In the genomic region with DNA sequence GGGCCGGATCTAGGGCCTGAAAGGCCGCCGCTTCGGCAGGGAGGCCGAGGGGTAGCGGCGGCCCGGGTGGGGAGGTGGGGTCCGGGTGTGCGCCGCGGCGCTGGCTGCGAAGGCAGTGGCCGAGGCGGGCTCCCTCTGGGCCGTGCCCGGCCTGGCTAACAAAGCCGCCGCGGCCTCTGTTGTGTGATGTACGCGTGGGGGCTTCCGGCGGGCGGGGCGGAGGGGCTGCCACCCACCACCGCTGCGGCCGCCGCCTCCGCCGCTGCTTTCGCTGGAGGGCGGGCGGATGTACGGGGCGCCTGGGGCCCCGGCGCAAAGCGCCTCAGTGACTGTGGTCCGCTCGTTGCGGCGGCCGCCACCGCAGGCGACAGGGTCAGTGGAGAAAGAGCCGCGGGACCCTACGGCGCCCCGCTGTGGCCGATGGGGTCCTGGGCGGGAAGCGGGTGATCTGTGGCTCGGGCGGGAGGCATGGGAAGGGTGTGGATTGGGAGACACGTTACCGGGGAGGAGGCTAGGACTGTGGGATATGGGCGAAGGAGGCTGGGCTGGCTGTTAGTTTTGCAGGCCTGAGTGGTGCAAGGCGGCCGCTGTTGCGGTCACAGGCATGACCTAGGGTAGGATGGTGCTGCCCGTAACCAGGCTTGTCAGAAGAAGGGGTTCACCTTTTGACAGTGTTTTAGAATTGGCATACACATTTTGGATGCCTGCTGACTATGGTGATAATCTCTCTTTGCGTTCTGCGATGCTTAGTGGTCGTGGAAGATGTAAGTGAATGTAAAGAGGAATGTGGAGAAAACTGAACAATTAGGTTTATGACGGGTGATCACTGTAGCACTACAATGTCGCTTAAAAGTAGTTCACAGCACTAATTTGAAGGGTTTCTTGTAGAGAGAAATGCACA, we compare ENCODE assay signal across 8 cellular contexts. TPM values are rescaled to one million over a fixed set of nuclear protein-coding genes. Genes with fewer than 3 reads are reported as not detected.
DNase-seq lines count a peak whose midpoint lies in the region; ATAC-seq, FAIRE-seq and TF ChIP-seq lines count a peak whose summit lies in the region.

No MANE protein-coding gene starts in this region.

- H3K4me3 Mint-ChIP-seq in T-helper 17 cell (peak overlapping the region; percentile 99), astrocyte (ENCODE audit: unreplicated experiment) (peak overlapping the region; percentile 97)

- TF ChIP-seq CTCF in IMR-90 (conservative IDR thresholded peaks at IDR 0.05; ENCODE audit: low read depth, low read length): peak; percentile 57
- no peak for TF ChIP-seq CTCF in astrocyte (IDR thresholded peaks at IDR 0.05; ENCODE audit: insufficient read depth, low read depth, low read length)

- peaks cover 3% of the 10 kb centered on the region; the same call in 1 of the 2 replicates for H3K9me1 ChIP-seq in IMR-90 (ENCODE audit: insufficient read depth, low read length)

- H3K27me3 ChIP-seq in IMR-90 (ENCODE audit: control insufficient read depth, insufficient read depth, low read length) (no peaks in the 10 kb centered on the region), astrocyte (ENCODE audit: insufficient read depth, low read length) (no peaks in the 10 kb centered on the region)

- peak overlapping the region; percentile 95 for H3K14ac ChIP-seq in IMR-90 (replicated peaks; ENCODE audit: low read depth, low read length)

- H3K9me3 ChIP-seq in IMR-90 (ENCODE audit: control insufficient read depth, insufficient read depth, low read length) (no peaks in the 10 kb centered on the region), T-helper 17 cell (ENCODE audit: control insufficient read depth, low read length, poor library complexity, severe bottlenecking) (no peaks in the 10 kb centered on the region), astrocyte (ENCODE audit: insufficient read depth, low read depth, low read length) (no peaks in the 10 kb centered on the region)

- H3K4me3 ChIP-seq in IMR-90 (ENCODE audit: insufficient read depth, low read depth, low read length): peak overlapping the region; percentile 91
- peak overlapping the region; percentile 96 for H3K4me3 ChIP-seq in astrocyte (ENCODE audit: insufficient read depth, low read depth, low read length)

- H4K20me1 ChIP-seq in IMR-90 (ENCODE audit: insufficient read depth, low read length) (peaks cover 51% of the 10 kb centered on the region), astrocyte (ENCODE audit: insufficient read depth, low read length) (peaks cover 47% of the 10 kb centered on the region)

- intact Hi-C loops in IMR-90 (cut with micrococcal nuclease): loop anchor here (10.0 kb wide), 1 partner anchor 198 kb away; no protein-coding TSS in a partner anchor
- intact Hi-C loops in sciatic nerve (cut with DNase I): no loop called here

- no peaks in the 10 kb centered on the region for H3K27me3 Mint-ChIP-seq in T-helper 17 cell
- no peaks in the 10 kb centered on the region for H3K27me3 Mint-ChIP-seq in astrocyte (ENCODE audit: low read depth, unreplicated experiment)

- in situ Hi-C loops in IMR-90 (cut with MboI; ENCODE audit: low sequenced_read_pairs): loop anchor here (5.0 kb wide), 1 partner anchor 65 kb away; no protein-coding TSS in a partner anchor

- H3K4me1 Mint-ChIP-seq in T-helper 17 cell (peaks cover 39% of the 10 kb centered on the region), astrocyte (ENCODE audit: low read depth, unreplicated experiment) (peaks cover 21% of the 10 kb centered on the region)

- peak overlapping the region; percentile 61 for H2BK5ac ChIP-seq in IMR-90 (ENCODE audit: low read depth, low read length, poor library complexity, severe bottlenecking)

- no peak overlapping the region for H2BK15ac ChIP-seq in IMR-90 (ENCODE audit: low read depth, low read length)

- no peak for FAIRE-seq in astrocyte (lab: Jason Lieb, UNC)

- H3K27ac Mint-ChIP-seq in T-helper 17 cell: peak overlapping the region; percentile 97
- H3K27ac Mint-ChIP-seq in astrocyte (ENCODE audit: unreplicated experiment): peak overlapping the region; percentile 89

- H2AK9ac ChIP-seq in IMR-90 (replicated peaks; ENCODE audit: low read depth, low read length, poor library complexity): peak overlapping the region; percentile 94

- H4K8ac ChIP-seq in IMR-90 (ENCODE audit: low read depth in 2 of 2, low read length in 2 of 2): peak overlapping the region in 1 of 2 experiments; percentile 12; a peak in 2 of 4 replicates

- POLR2A ChIA-PET in IMR-90 (lab: Charles Lee; ENCODE audit: unreplicated experiment): no interaction called here

- no TSS peak for BruUV-seq in IMR-90 (replicated peaks; lab: Mats Ljungman, UMichigan)

- H3K36me3 Mint-ChIP-seq in T-helper 17 cell (ENCODE audit: low read depth) (peaks cover 12% of the 10 kb centered on the region), astrocyte (ENCODE audit: low read depth, unreplicated experiment) (peaks cover 5% of the 10 kb centered on the region)

- dilution Hi-C loops in IMR-90 (cut with HindIII; ENCODE audit: low sequenced_read_pairs, unreplicated experiment): no loop called here

- H3K9ac ChIP-seq in IMR-90 (ENCODE audit: low read depth, low read length) (peak overlapping the region; percentile 96), astrocyte (ENCODE audit: low read length) (peak overlapping the region; percentile 94)

- peaks cover 2 to 25% of the 10 kb centered on the region in 2 experiments; a peak in 3 of 4 replicates for H3K79me1 ChIP-seq in IMR-90 (ENCODE audit: low read depth in 1 of 2, low read length in 2 of 2)

- peak overlapping the region; percentile 99 for H3K23ac ChIP-seq in IMR-90 (ENCODE audit: low read depth, low read length)

- no peak overlapping the region for H2BK20ac ChIP-seq in IMR-90 (ENCODE audit: low read depth, low read length)

- H2AK5ac ChIP-seq in IMR-90 (ENCODE audit: low read depth, low read length): peak overlapping the region; percentile 73

- H3K56ac ChIP-seq in IMR-90 (ENCODE audit: extremely low read depth, insufficient read depth, low read length): peak overlapping the region; percentile 63; the same call in 1 of the 2 replicates

- H2BK120ac ChIP-seq in IMR-90 (ENCODE audit: low read depth, low read length): peak overlapping the region; percentile 29; the same call in 1 of the 2 replicates

- peak overlapping the region; percentile 3; the same call in 1 of the 2 replicates for H4K5ac ChIP-seq in IMR-90 (ENCODE audit: low read depth, low read length)

- H4K91ac ChIP-seq in IMR-90 (ENCODE audit: insufficient read depth, low read depth, low read length): peak overlapping the region; percentile 65; the same call in 1 of the 2 replicates

- peak; percentile 35 for ATAC-seq in GM21576 (IDR thresholded peaks at IDR 0.05; ENCODE audit: unreplicated experiment)
- ATAC-seq in IMR-90 (ENCODE audit: low read depth): peak; percentile 21
- peak; percentile 33 for ATAC-seq in T-helper 17 cell
- ATAC-seq in sciatic nerve: peak; percentile 37

- H3K9me3 Mint-ChIP-seq in astrocyte (ENCODE audit: unreplicated experiment): peaks cover 1% of the 10 kb centered on the region

- H3K4ac ChIP-seq in IMR-90 (ENCODE audit: low read depth, low read length): peak overlapping the region; percentile 71

- H3K36me3 ChIP-seq in IMR-90 (ENCODE audit: control insufficient read depth, insufficient read depth, low read length) (peaks cover 19% of the 10 kb centered on the region), astrocyte (ENCODE audit: insufficient read depth, low read length) (peaks cover 36% of the 10 kb centered on the region)

- H3K27ac ChIP-seq in IMR-90 (ENCODE audit: insufficient read depth, low read length) (peak overlapping the region; percentile 91), astrocyte (ENCODE audit: low read depth, low read length) (peak overlapping the region; percentile 99)

- DNase-seq in ELR (ENCODE audit: low read depth) (peak; percentile 73), IMR-90 (peak; percentile 49), T-helper 17 cell (peak; percentile 34 to 60 (median 53)), astrocyte (ENCODE audit: low read depth) (peak; percentile 40), hypothalamus (lab: John Stamatoyannopoulos, UW) (peak in 47 of 51 donors; percentile 2 to 73 (median 45)), sciatic nerve (ENCODE audit: low spot score) (peak; percentile 85), NCI-H2107 treated with DMSO at 0.1 percent for 48 hours (lab: John Stamatoyannopoulos, UW; ENCODE audit: unreplicated experiment) (no peak)

- H3K4me2 ChIP-seq in IMR-90 (ENCODE audit: low read depth, low read length): peak overlapping the region; percentile 89
- H3K4me2 ChIP-seq in astrocyte (ENCODE audit: low read length): peak overlapping the region; percentile 87

- H3K18ac ChIP-seq in IMR-90 (ENCODE audit: low read depth, low read length): peak overlapping the region; percentile 13; the same call in 1 of the 2 replicates

- peaks cover 56% of the 10 kb centered on the region for H3K79me2 ChIP-seq in astrocyte (ENCODE audit: insufficient read depth, low read length)

- CTCF ChIA-PET in IMR-90 (lab: Yijun Ruan, JAX): no interaction called here

- H2AFZ ChIP-seq in IMR-90 (replicated peaks; ENCODE audit: low read length, poor library complexity) (peak overlapping the region; percentile 99), astrocyte (ENCODE audit: low read depth, low read length) (no peak overlapping the region)

- H3K4me1 ChIP-seq in IMR-90 (ENCODE audit: control insufficient read depth, insufficient read depth, low read length) (peaks cover 10% of the 10 kb centered on the region), astrocyte (ENCODE audit: insufficient read depth, low read length) (peaks cover 19% of the 10 kb centered on the region)

- no peak; the same call in 1 of the 2 replicates for TF ChIP-seq POLR2A in IMR-90 (IDR thresholded peaks at IDR 0.05; ENCODE audit: low read depth, low read length)

- WGBS in IMR-90 (ENCODE audit: extremely low coverage in 2 of 2, insufficient read length in 1 of 2), 2 experiments: 2% methylated on average over 12 of the region's 70 CpGs; no CpG with 5 or more reads in 1 of the 2 experiments

- TF ChIP-seq RAD21 in IMR-90 (IDR thresholded peaks at IDR 0.05; ENCODE audit: low read length): peak; percentile 56

RNA-seq across cellular contexts. Expression of a gene that starts 0.7 kb away (rescaled TPM):
- total RNA-seq in IMR-90 (2012; rRNA removed): 268 and 323 TPM in 2 replicates
- polyA plus RNA-seq in IMR-90 (2012; rRNA removed): 187 and 204 TPM in 2 replicates
- polyA plus RNA-seq in IMR-90 (2012; cell fraction: cytosol; rRNA removed): 31.6 and 185 TPM in 2 replicates
- 11.5 and 146 TPM in 2 replicates for polyA plus RNA-seq in IMR-90 (2012; cell fraction: nucleus; rRNA removed; ENCODE audit: low replicate concordance)
- 100 to 1,000 TPM; 226 to 235 TPM for total RNA-seq in T-helper 17 cell
- total RNA-seq in astrocyte: 311 and 322 TPM in 2 replicates
- total RNA-seq in sciatic nerve: 282 TPM

RNA-seq across cellular contexts. Expression of a gene that starts 52.1 kb away (rescaled TPM):
- total RNA-seq in IMR-90 (2012; rRNA removed) (26.2 and 43.9 TPM in 2 replicates), T-helper 17 cell (1,000 to 10,000 TPM in 1 of 2 donors, 100 to 1,000 TPM in 1; 907 to 1,052 TPM), astrocyte (46.2 and 48.9 TPM in 2 replicates), sciatic nerve (358 TPM)
- 28.2 and 35.5 TPM in 2 replicates for polyA plus RNA-seq in IMR-90 (2012; rRNA removed)
- polyA plus RNA-seq in IMR-90 (2012; cell fraction: cytosol; rRNA removed): 2.6 and 6.0 TPM in 2 replicates
- 19.4 and 266 TPM in 2 replicates for polyA plus RNA-seq in IMR-90 (2012; cell fraction: nucleus; rRNA removed; ENCODE audit: low replicate concordance)
